13 cellular contexts compared by ENCODE assay signal in genomic region chr7:1800876-1801275, GRCh38.
"Had no signal": no experiment of that assay in that cellular context is flagged by ENCODE, and none has a peak within 500 bp of the region (broad histone marks: within the 10 kb centered on the region; RNA-seq: fewer than 3 reads in every experiment).

No MANE protein-coding gene starts in this region.

- H3K36me3 Mint-ChIP-seq: activated naive CD8-positive, alpha-beta T cell treated with anti-CD3 and anti-CD28 coated beads, Interleukin-2, amount 10 ng/mL, durations not matched to agents 7 days and 5 days had no signal

- H3K27ac ChIP-seq: hepatocyte, left ventricle myocardium inferior, prostate gland, right lobe of liver had no signal

- H3K9ac ChIP-seq: SK-N-SH had no signal

- H3K4me2 ChIP-seq: hepatocyte, SK-N-SH had no signal

- DNase-seq: activated CD4-positive, CD25-positive, alpha-beta regulatory T cell treated with anti-CD3 and anti-CD28 coated beads, Interleukin-2, amount 50 U/mL, for 72 hours; activated naive CD8-positive, alpha-beta T cell treated with anti-CD3 and anti-CD28 coated beads, Interleukin-2, amount 10 ng/mL, durations not matched to agents 7 days and 5 days; anterior cingulate cortex; effector memory CD8-positive, alpha-beta T cell; left ventricle myocardium inferior; right lobe of liver; SK-N-SH had no signal

- H3K9me3 ChIP-seq: prostate gland, right lobe of liver had no signal

- H3K4me3 ChIP-seq: hepatocyte, left ventricle myocardium inferior, prostate gland, right lobe of liver had no signal

- H3K27ac Mint-ChIP-seq: activated naive CD8-positive, alpha-beta T cell treated with anti-CD3 and anti-CD28 coated beads, Interleukin-2, amount 10 ng/mL, durations not matched to agents 7 days and 5 days; activated T-helper 1 cell treated with anti-CD3 and anti-CD28 coated beads, Interleukin-12 subunit alpha, Interleukin-12 subunit beta, Interleukin-2, Interleukin-4 antibody, amounts not matched to agents 30 ng/mL and 10 ng/mL and 1 ng/mL, durations not matched to agents 14 hours and 24 hours and 36 hours; effector memory CD8-positive, alpha-beta T cell; memory B cell; natural killer cell treated with Interleukin-12 subunit alpha and Interleukin-12 subunit beta and Interleukin-15 and Interleukin-18, amount 100 ng/mL, for 72 hours; stimulated activated naive CD8-positive, alpha-beta T cell treated with anti-CD3 and anti-CD28 coated beads, Interleukin-15, Interleukin-2, amounts not matched to agents 100 ng/mL and 50 ng/mL, for 24 hours had no signal

- H3K79me2 ChIP-seq: hepatocyte had no signal

- H3K4me3 Mint-ChIP-seq: activated naive CD8-positive, alpha-beta T cell treated with anti-CD3 and anti-CD28 coated beads, Interleukin-2, amount 10 ng/mL, durations not matched to agents 7 days and 5 days; activated T-helper 1 cell treated with anti-CD3 and anti-CD28 coated beads, Interleukin-12 subunit alpha, Interleukin-12 subunit beta, Interleukin-2, Interleukin-4 antibody, amounts not matched to agents 30 ng/mL and 10 ng/mL and 1 ng/mL, durations not matched to agents 14 hours and 24 hours and 36 hours; effector memory CD8-positive, alpha-beta T cell; memory B cell; natural killer cell treated with Interleukin-12 subunit alpha and Interleukin-12 subunit beta and Interleukin-15 and Interleukin-18, amount 100 ng/mL, for 72 hours; stimulated activated naive CD8-positive, alpha-beta T cell treated with anti-CD3 and anti-CD28 coated beads, Interleukin-15, Interleukin-2, amounts not matched to agents 100 ng/mL and 50 ng/mL, for 24 hours had no signal

- H3K4me1 Mint-ChIP-seq: activated naive CD8-positive, alpha-beta T cell treated with anti-CD3 and anti-CD28 coated beads, Interleukin-2, amount 10 ng/mL, durations not matched to agents 7 days and 5 days; memory B cell had no signal

- H2AFZ ChIP-seq: hepatocyte had no signal

- H3K4me1 ChIP-seq: left ventricle myocardium inferior, prostate gland had no signal

- H3K9me2 ChIP-seq: SK-N-SH had no signal

- H3K36me3 ChIP-seq: left ventricle myocardium inferior, prostate gland, right lobe of liver had no signal

- H3K9me3 Mint-ChIP-seq: effector memory CD8-positive, alpha-beta T cell; natural killer cell treated with Interleukin-12 subunit alpha and Interleukin-12 subunit beta and Interleukin-15 and Interleukin-18, amount 100 ng/mL, for 72 hours had no signal

- H3K27me3 ChIP-seq: hepatocyte, right lobe of liver had no signal
